In the genomic region with DNA sequence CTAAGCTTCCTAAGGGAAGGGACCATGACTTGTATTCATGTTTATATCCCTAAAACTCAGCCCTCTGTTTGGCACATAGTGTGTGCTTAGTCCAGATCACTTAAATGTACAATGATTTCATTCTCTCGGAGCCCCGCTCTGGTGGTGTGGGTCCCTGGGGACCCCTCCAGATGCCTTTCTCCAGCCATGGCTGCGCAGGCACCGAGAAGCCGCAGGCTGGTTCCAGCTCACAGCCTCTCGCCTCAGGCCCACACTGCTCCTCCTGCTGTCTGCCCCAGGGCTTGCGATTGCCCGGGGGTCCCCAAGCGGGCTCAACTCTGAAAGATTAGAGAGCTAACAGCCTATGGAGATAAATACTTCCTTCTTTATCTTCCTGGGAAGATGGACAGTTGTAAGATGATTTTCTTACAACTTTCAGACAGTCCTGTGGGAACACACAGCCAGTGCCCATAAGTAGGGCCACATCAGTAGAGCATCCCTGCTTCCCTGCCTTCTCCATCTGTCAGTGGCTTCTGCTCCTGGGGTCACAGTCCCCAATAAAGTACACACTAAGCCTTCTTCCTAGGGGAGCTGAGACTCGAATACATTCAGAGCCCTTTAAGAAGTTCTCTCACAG, we compare ENCODE assay signal across 9 cellular contexts.
DNase-seq lines count a peak whose midpoint lies in the region; ATAC-seq, FAIRE-seq and TF ChIP-seq lines count a peak whose summit lies in the region.
"Had no signal": no experiment of that assay in that cellular context is flagged by ENCODE, and none has a peak within 500 bp of the region (broad histone marks: within the 10 kb centered on the region; RNA-seq: fewer than 3 reads in every experiment).

No MANE protein-coding gene starts in this region.

- H3K27me3 Mint-ChIP-seq in activated naive CD8-positive, alpha-beta T cell treated with anti-CD3 and anti-CD28 coated beads for 36 hours = no peaks in the 10 kb centered on the region

- no peaks in the 10 kb centered on the region for H3K27me3 ChIP-seq in thoracic aorta (replicated peaks; ENCODE audit: insufficient read depth)

- ATAC-seq in HG03135 (IDR thresholded peaks at IDR 0.05; ENCODE audit: unreplicated experiment) (peak; percentile 49), thoracic aorta (ENCODE audit: insufficient number of reproducible peaks, low FRiP score, low read depth) (peak; percentile 4)

- peaks cover 59% of the 10 kb centered on the region for H3K4me1 Mint-ChIP-seq in activated naive CD8-positive, alpha-beta T cell treated with anti-CD3 and anti-CD28 coated beads for 36 hours

- H3K36me3 ChIP-seq in kidney (ENCODE audit: control insufficient read depth in 1 of 2, insufficient read depth in 2 of 2, low read length in 2 of 2) (no peaks in the 10 kb centered on the region), thoracic aorta (no peaks in the 10 kb centered on the region)

- intact Hi-C loops in kidney (cut with DNase I) = no loop called here

- H3K4me1 ChIP-seq in kidney (ENCODE audit: control insufficient read depth in 1 of 2, insufficient read depth in 1 of 2, low read depth in 1 of 2, low read length in 2 of 2) (peaks cover 12 to 15% of the 10 kb centered on the region in 2 donors), thoracic aorta (ENCODE audit: control insufficient read depth in 1 of 2, low read depth in 2 of 2) (peaks cover 31 to 56% of the 10 kb centered on the region in 2 donors)

- H3K27ac Mint-ChIP-seq in activated naive CD8-positive, alpha-beta T cell treated with anti-CD3 and anti-CD28 coated beads for 36 hours = peak overlapping the region; percentile 99

- TF ChIP-seq CTCF in kidney (IDR thresholded peaks at IDR 0.05; ENCODE audit: borderline replicate concordance, extremely low read depth, insufficient read depth) = no peak
- no peak for TF ChIP-seq CTCF in thoracic aorta (IDR thresholded peaks at IDR 0.05)

- DNase-seq in NCI-H82 (lab: John Stamatoyannopoulos, UW) (peak; percentile 21), NCI-H82 treated with DMSO at 0.1 percent for 48 hours (lab: John Stamatoyannopoulos, UW; ENCODE audit: unreplicated experiment) (no peak), kidney (no peak), thoracic aorta (ENCODE audit: low spot score) (no peak), HT-29 (ENCODE audit: low spot score) (no peak), kidney tubule cell (ENCODE audit: low spot score) (no peak)
- no peak for DNase-seq in activated naive CD8-positive, alpha-beta T cell treated with anti-CD3 and anti-CD28 coated beads for 36 hours

- H3K27ac ChIP-seq in kidney (ENCODE audit: low read depth in 2 of 2, low read length in 2 of 2) (peak overlapping the region; percentile 92 to 94), thoracic aorta (peak overlapping the region; percentile 97 to 99)

- H3K9ac ChIP-seq in kidney (ENCODE audit: low read length in 2 of 2) = no peak overlapping the region

- H3K9me3 Mint-ChIP-seq in activated naive CD8-positive, alpha-beta T cell treated with anti-CD3 and anti-CD28 coated beads for 36 hours = peaks cover 2% of the 10 kb centered on the region

- peak overlapping the region; percentile 72 for H3K4me3 Mint-ChIP-seq in activated naive CD8-positive, alpha-beta T cell treated with anti-CD3 and anti-CD28 coated beads for 36 hours

- peaks cover 24% of the 10 kb centered on the region for H3K36me3 Mint-ChIP-seq in activated naive CD8-positive, alpha-beta T cell treated with anti-CD3 and anti-CD28 coated beads for 36 hours

- H3K4me3 ChIP-seq in kidney (ENCODE audit: low read length in 2 of 2) (peak overlapping the region in 1 of 2 donors; percentile 2), thoracic aorta (peak overlapping the region; percentile 64)

- no peaks in the 10 kb centered on the region for H3K9me3 ChIP-seq in kidney (ENCODE audit: control insufficient read depth in 1 of 2, low read length in 2 of 2)
- H3K9me3 ChIP-seq in thoracic aorta = no peaks in the 10 kb centered on the region

- FAIRE-seq in kidney (lab: Jason Lieb, UNC) = no peak
- FAIRE-seq: A204.1 had no signal
